Comparison of ENCODE assay signal across 13 cellular contexts in the genomic region with DNA sequence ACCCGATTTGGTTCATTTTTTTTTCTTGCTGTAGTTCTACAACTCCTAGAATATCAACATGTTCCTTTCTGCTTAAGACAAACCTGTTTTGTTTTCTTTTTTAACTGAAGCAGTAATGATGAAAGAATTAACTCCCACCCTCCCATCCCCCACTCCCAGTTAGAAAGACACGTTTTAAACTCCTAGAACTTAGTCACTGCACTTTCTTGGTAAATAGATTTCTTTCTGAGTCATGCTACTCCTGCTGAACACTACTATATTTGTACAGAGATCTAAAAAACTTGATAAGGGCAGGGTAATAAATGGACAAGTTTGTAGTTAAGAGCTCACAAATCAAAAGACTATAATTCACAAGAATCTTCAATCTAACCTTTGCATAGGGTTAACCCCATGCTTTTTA.
A peak's percentile ranks its signal among the peaks of the same experiment; 100 is the strongest.
DNase-seq lines count a peak whose midpoint lies in the region; ATAC-seq and TF ChIP-seq lines count a peak whose summit lies in the region.
"Had no signal": no experiment of that assay in that cellular context is flagged by ENCODE, and none has a peak within 500 bp of the region (broad histone marks: within the 10 kb centered on the region; RNA-seq: fewer than 3 reads in every experiment).

No MANE protein-coding gene starts in this region.

- no peaks in the 10 kb centered on the region for H3K4me1 ChIP-seq in heart left ventricle

- no peak for TF ChIP-seq POLR2A in heart left ventricle (IDR thresholded peaks at IDR 0.05)

- H3K9me3 ChIP-seq in heart left ventricle, result no peaks in the 10 kb centered on the region

- POLR2A ChIA-PET in activated CD4-positive, alpha-beta T cell treated with anti-CD3 and anti-CD28 coated beads for 36 hours (lab: Charles Lee), result no interaction called here
- POLR2A ChIA-PET in activated CD4-positive, alpha-beta T cell treated with anti-CD3 and anti-CD28 coated beads, Interleukin-2, amount 10 ng/mL, durations not matched to agents 7 days and 5 days (lab: Charles Lee), result no interaction called here

- H3K27me3 Mint-ChIP-seq in activated CD4-positive, alpha-beta T cell treated with anti-CD3 and anti-CD28 coated beads for 36 hours, result peaks cover 10% of the 10 kb centered on the region
- H3K27me3 Mint-ChIP-seq in activated CD4-positive, alpha-beta T cell treated with anti-CD3 and anti-CD28 coated beads, Interleukin-2, amount 10 ng/mL, durations not matched to agents 7 days and 5 days, result peaks cover 17% of the 10 kb centered on the region
- peaks cover 31% of the 10 kb centered on the region for H3K27me3 Mint-ChIP-seq in osteocyte (ENCODE audit: unreplicated experiment)

- H3K27ac Mint-ChIP-seq in activated CD4-positive, alpha-beta T cell treated with anti-CD3 and anti-CD28 coated beads for 36 hours, result no peak overlapping the region
- H3K27ac Mint-ChIP-seq in activated CD4-positive, alpha-beta T cell treated with anti-CD3 and anti-CD28 coated beads, Interleukin-2, amount 10 ng/mL, durations not matched to agents 7 days and 5 days, result no peak overlapping the region
- H3K27ac Mint-ChIP-seq in osteocyte (ENCODE audit: unreplicated experiment), result no peak overlapping the region
- H3K27ac Mint-ChIP-seq: activated naive CD4-positive, alpha-beta T cell treated with anti-CD3 and anti-CD28 coated beads, Interleukin-2, amount 50 U/mL, for 72 hours had no signal

- no peaks in the 10 kb centered on the region for H3K4me1 Mint-ChIP-seq in activated CD4-positive, alpha-beta T cell treated with anti-CD3 and anti-CD28 coated beads for 36 hours
- H3K4me1 Mint-ChIP-seq in activated CD4-positive, alpha-beta T cell treated with anti-CD3 and anti-CD28 coated beads, Interleukin-2, amount 10 ng/mL, durations not matched to agents 7 days and 5 days, result no peaks in the 10 kb centered on the region
- H3K4me1 Mint-ChIP-seq in osteocyte (ENCODE audit: unreplicated experiment), result no peaks in the 10 kb centered on the region

- no peaks in the 10 kb centered on the region for H3K9me3 Mint-ChIP-seq in activated CD4-positive, alpha-beta T cell treated with anti-CD3 and anti-CD28 coated beads for 36 hours (ENCODE audit: low read depth)
- no peaks in the 10 kb centered on the region for H3K9me3 Mint-ChIP-seq in activated CD4-positive, alpha-beta T cell treated with anti-CD3 and anti-CD28 coated beads, Interleukin-2, amount 10 ng/mL, durations not matched to agents 7 days and 5 days
- no peaks in the 10 kb centered on the region for H3K9me3 Mint-ChIP-seq in osteocyte (ENCODE audit: unreplicated experiment)
- H3K9me3 Mint-ChIP-seq: activated naive CD4-positive, alpha-beta T cell treated with anti-CD3 and anti-CD28 coated beads, Interleukin-2, amount 50 U/mL, for 72 hours had no signal

- no peak overlapping the region for H3K4me3 ChIP-seq in heart left ventricle
- H3K4me3 ChIP-seq: SK-N-MC had no signal

- no peak overlapping the region for H3K27ac ChIP-seq in heart left ventricle
- H3K27ac ChIP-seq: KMS-11, SK-N-MC had no signal

- ATAC-seq in activated CD4-positive, alpha-beta T cell treated with anti-CD3 and anti-CD28 coated beads for 36 hours, result peak; percentile 44
- ATAC-seq in SK-N-SH treated with all-trans-retinoic acid at 6 μM for 48 hours, result no peak; the same call in 2 of the 3 replicates
- no peak for ATAC-seq in heart left ventricle
- ATAC-seq: activated naive CD4-positive, alpha-beta T cell treated with anti-CD3 and anti-CD28 coated beads, Interleukin-2, amount 50 U/mL, for 72 hours had no signal

- no peak overlapping the region for H3K4me3 Mint-ChIP-seq in activated CD4-positive, alpha-beta T cell treated with anti-CD3 and anti-CD28 coated beads for 36 hours
- H3K4me3 Mint-ChIP-seq in activated CD4-positive, alpha-beta T cell treated with anti-CD3 and anti-CD28 coated beads, Interleukin-2, amount 10 ng/mL, durations not matched to agents 7 days and 5 days, result no peak overlapping the region
- H3K4me3 Mint-ChIP-seq in osteocyte (ENCODE audit: unreplicated experiment), result no peak overlapping the region

- intact Hi-C loops in activated CD4-positive, alpha-beta T cell treated with anti-CD3 and anti-CD28 coated beads for 36 hours (cut with DNase I, micrococcal nuclease), result no loop called here
- intact Hi-C loops in heart left ventricle (cut with DNase I), result no loop called here

- CTCF ChIA-PET in activated CD4-positive, alpha-beta T cell treated with anti-CD3 and anti-CD28 coated beads for 36 hours (lab: Charles Lee), result interaction anchor here (0.6 to 1.2 kb wide), 2 partner anchors 12 to 120 kb away, joined by 4 to 6 read pairs; no protein-coding TSS in a partner anchor
- CTCF ChIA-PET in activated CD4-positive, alpha-beta T cell treated with anti-CD3 and anti-CD28 coated beads, Interleukin-2, amount 10 ng/mL, durations not matched to agents 7 days and 5 days (lab: Charles Lee), result interaction anchor here (1.1 kb wide), 1 partner anchor 662 kb away, joined by 3 read pairs; no protein-coding TSS in a partner anchor

- H3K36me3 Mint-ChIP-seq in activated CD4-positive, alpha-beta T cell treated with anti-CD3 and anti-CD28 coated beads for 36 hours (ENCODE audit: low read depth), result no peaks in the 10 kb centered on the region
- H3K36me3 Mint-ChIP-seq in activated CD4-positive, alpha-beta T cell treated with anti-CD3 and anti-CD28 coated beads, Interleukin-2, amount 10 ng/mL, durations not matched to agents 7 days and 5 days (ENCODE audit: low read depth), result no peaks in the 10 kb centered on the region
- H3K36me3 Mint-ChIP-seq in osteocyte (ENCODE audit: unreplicated experiment), result no peaks in the 10 kb centered on the region
- H3K36me3 Mint-ChIP-seq: activated naive CD4-positive, alpha-beta T cell treated with anti-CD3 and anti-CD28 coated beads, Interleukin-2, amount 50 U/mL, for 72 hours had no signal

- H3K36me3 ChIP-seq in heart left ventricle, result no peaks in the 10 kb centered on the region

- no peak for DNase-seq in activated CD4-positive, alpha-beta T cell treated with anti-CD3 and anti-CD28 coated beads for 36 hours
- no peak for DNase-seq in activated CD4-positive, alpha-beta T cell treated with anti-CD3 and anti-CD28 coated beads, Interleukin-2, amount 10 ng/mL, durations not matched to agents 7 days and 5 days
- DNase-seq in iris pigment epithelial cell (ENCODE audit: low read depth) (peak; percentile 53), osteocyte (ENCODE audit: extremely low spot score, unreplicated experiment) (no peak), heart left ventricle (no peak), NCI-H524 (lab: John Stamatoyannopoulos, UW) (no peak)
- DNase-seq in NK-92 treated with Interleukin-12 subunit alpha and Interleukin-12 subunit beta, amount 100 ng/mL, for 24 hours (lab: John Stamatoyannopoulos, UW), result no peak
- DNase-seq: activated CD4-positive, alpha-beta T cell treated with anti-CD3 and anti-CD28 coated beads, Interleukin-2, amount 50 U/mL, for 48 hours; NCI-H446 had no signal

- WGBS in heart left ventricle, 4 donors, result 52 to 61% (median 57%) methylated on average over 2 of the region's 2 CpGs

- TF ChIP-seq CTCF in osteocyte (IDR thresholded peaks at IDR 0.05) (no peak), heart left ventricle (IDR thresholded peaks at IDR 0.05) (no peak)

- H3K27me3 ChIP-seq in heart left ventricle, result peaks cover 0 to 7% (median 0%) of the 10 kb centered on the region in 9 donors

TF ChIP-seq in SK-N-SH treated with all-trans-retinoic acid at 6 μM for 48 hours, 23 proteins besides CTCF, POLR2A, EP300 and RAD21:
- TF ChIP-seq ZC3H10 (CRISPR knock-in tag; IDR thresholded peaks at IDR 0.05) (no peak; the same call in 1 of the 2 replicates), ISL1 (CRISPR knock-in tag; IDR thresholded peaks at IDR 0.05) (peak; percentile 77)
TF ChIP-seq in SK-N-SH treated with all-trans-retinoic acid at 6 μM for 48 hours: peak in this region for 1.
